In genomic region chr14:49584981-49585640, GRCh38 we compare ENCODE assay signal across 8 cellular contexts. TPM values are rescaled to one million over a fixed set of nuclear protein-coding genes. Genes with fewer than 3 reads are reported as not detected.
DNase-seq lines count a peak whose midpoint lies in the region; ATAC-seq, FAIRE-seq and TF ChIP-seq lines count a peak whose summit lies in the region.
"Not testable (repeated sequence)": the region's sequence is repeated elsewhere in the genome, so short reads cannot be mapped to it uniquely, and the experiment has no call there.

No MANE protein-coding gene starts in this region.

- H3K27ac ChIP-seq in ACC112 (ENCODE audit: low read depth, low read length) (peak overlapping the region; percentile 62), PC-3 (ENCODE audit: low read length) (peak overlapping the region; percentile 59; the same call in 1 of the 2 replicates), cardiac muscle cell (peak overlapping the region; percentile 91), smooth muscle cell (ENCODE audit: low read depth) (peak overlapping the region; percentile 80)

- peaks cover 31% of the 10 kb centered on the region for H3K36me3 ChIP-seq in ACC112 (ENCODE audit: insufficient read depth, low read length)
- H3K36me3 ChIP-seq in H7 (replicated peaks; ENCODE audit: control insufficient read depth, insufficient read depth, low read length): peaks cover 16% of the 10 kb centered on the region
- H3K36me3 ChIP-seq in PC-3 (ENCODE audit: low read depth, low read length): peaks cover 35% of the 10 kb centered on the region
- not testable (repeated sequence) for H3K36me3 ChIP-seq in bronchial epithelial cell (ENCODE audit: control insufficient read depth, insufficient read depth, low read length); cardiac muscle cell; mucosa of stomach (ENCODE audit: control insufficient read depth, insufficient read depth, low read length); smooth muscle cell (ENCODE audit: low read depth)

- not testable (repeated sequence) for H3K9me3 ChIP-seq in PC-3 (ENCODE audit: low read length); cardiac muscle cell (ENCODE audit: low read depth); mucosa of stomach (ENCODE audit: control insufficient read depth, low read length); smooth muscle cell (replicated peaks; ENCODE audit: low read depth)

- not testable (repeated sequence) for H2AFZ ChIP-seq in ACC112 (ENCODE audit: low read length, unreplicated experiment); PC-3 (ENCODE audit: low read length); smooth muscle cell (ENCODE audit: low read depth)

- peaks cover 57% of the 10 kb centered on the region for H3K36me3 Mint-ChIP-seq in activated CD8-positive, alpha-beta T cell treated with anti-CD3 and anti-CD28 coated beads, Interleukin-2, amount 10 ng/mL, durations not matched to agents 7 days and 5 days (ENCODE audit: low read depth)

- H3K4me3 ChIP-seq in ACC112 (ENCODE audit: low read depth, low read length) (peak overlapping the region; percentile 88), H7 (ENCODE audit: insufficient read depth, low read depth, low read length) (peak overlapping the region; percentile 84), PC-3 (ENCODE audit: low read length) (peak overlapping the region; percentile 93), bronchial epithelial cell (ENCODE audit: low read depth, low read length) (peak overlapping the region; percentile 74), cardiac muscle cell (peak overlapping the region; percentile 84), mucosa of stomach (ENCODE audit: low read length) (peak overlapping the region; percentile 96), smooth muscle cell (peak overlapping the region; percentile 80)

- H3K4me2 ChIP-seq in PC-3 (ENCODE audit: low read length) (peak overlapping the region; percentile 84), smooth muscle cell (peak overlapping the region; percentile 91)

- H3K4me3 Mint-ChIP-seq in activated CD8-positive, alpha-beta T cell treated with anti-CD3 and anti-CD28 coated beads, Interleukin-2, amount 10 ng/mL, durations not matched to agents 7 days and 5 days: peak overlapping the region; percentile 81

- H3K9me3 Mint-ChIP-seq in activated CD8-positive, alpha-beta T cell treated with anti-CD3 and anti-CD28 coated beads, Interleukin-2, amount 10 ng/mL, durations not matched to agents 7 days and 5 days (ENCODE audit: insufficient read depth): not testable (repeated sequence)

- not testable (repeated sequence) for ATAC-seq in PC-3; activated CD8-positive, alpha-beta T cell treated with anti-CD3 and anti-CD28 coated beads, Interleukin-2, amount 10 ng/mL, durations not matched to agents 7 days and 5 days

- POLR2A ChIA-PET in PC-3 (lab: Charles Lee; ENCODE audit: unreplicated experiment): interaction anchor here (0.6 kb wide), 2 partner anchors 74 to 134 kb away, joined by 3 to 8 read pairs; no protein-coding TSS in a partner anchor
- POLR2A ChIA-PET in activated CD8-positive, alpha-beta T cell treated with anti-CD3 and anti-CD28 coated beads, Interleukin-2, amount 10 ng/mL, durations not matched to agents 7 days and 5 days (lab: Charles Lee): interaction anchor here (0.5 to 5.0 kb wide), 8 partner anchors 8 to 267 kb away, joined by 3 to 112 read pairs (median 6); partner anchors contain the start of genes DNAAF2, LRR1, MGAT2 and NEMF

- BruUV-seq in PC-3 (replicated peaks; lab: Mats Ljungman, UMichigan): not testable (repeated sequence)

- TF ChIP-seq CTCF in PC-3 (conservative IDR thresholded peaks at IDR 0.05; ENCODE audit: low read depth, low read length); bronchial epithelial cell (IDR thresholded peaks at IDR 0.05; ENCODE audit: insufficient read depth, low read length, severe bottlenecking); cardiac muscle cell (IDR thresholded peaks at IDR 0.05; ENCODE audit: low read depth, low read length); smooth muscle cell (IDR thresholded peaks at IDR 0.05; ENCODE audit: borderline replicate concordance, insufficient read depth, poor library complexity, severe bottlenecking): not testable (repeated sequence)

- H3K27ac Mint-ChIP-seq in activated CD8-positive, alpha-beta T cell treated with anti-CD3 and anti-CD28 coated beads, Interleukin-2, amount 10 ng/mL, durations not matched to agents 7 days and 5 days: peak overlapping the region; percentile 99

- H3K4me1 ChIP-seq in ACC112 (ENCODE audit: control insufficient read depth, insufficient read depth, low read length, unreplicated experiment) (peaks cover 22% of the 10 kb centered on the region), PC-3 (ENCODE audit: insufficient read depth, low read length) (peaks cover 20% of the 10 kb centered on the region), cardiac muscle cell (ENCODE audit: low read depth) (peaks cover 12% of the 10 kb centered on the region), mucosa of stomach (ENCODE audit: control insufficient read depth, insufficient read depth, low read length) (peaks cover 15% of the 10 kb centered on the region), smooth muscle cell (ENCODE audit: low read depth) (peaks cover 14% of the 10 kb centered on the region)

- 2% methylated on average over 32 of the region's 32 CpGs for whole genome bisulfite sequencing in smooth muscle cell (ENCODE audit: low lambda C conversion rate)

- H3K9me2 ChIP-seq in PC-3 (replicated peaks; ENCODE audit: low read length): not testable (repeated sequence)

- H3K9ac ChIP-seq in PC-3 (ENCODE audit: low read length) (peak overlapping the region; percentile 97), mucosa of stomach (ENCODE audit: low read length) (peak overlapping the region; percentile 97), smooth muscle cell (ENCODE audit: low read depth) (peak overlapping the region; percentile 87)

- H3K27me3 ChIP-seq in ACC112 (ENCODE audit: insufficient read depth, low read length); H7 (ENCODE audit: control insufficient read depth, insufficient read depth, low read length); PC-3 (ENCODE audit: low read length); bronchial epithelial cell (ENCODE audit: control insufficient read depth, insufficient read depth, low read length); cardiac muscle cell; mucosa of stomach (ENCODE audit: control insufficient read depth, insufficient read depth, low read length); smooth muscle cell (ENCODE audit: low read depth): not testable (repeated sequence)

- H3K4me1 Mint-ChIP-seq in activated CD8-positive, alpha-beta T cell treated with anti-CD3 and anti-CD28 coated beads, Interleukin-2, amount 10 ng/mL, durations not matched to agents 7 days and 5 days (ENCODE audit: low read depth): peaks cover 41% of the 10 kb centered on the region

- FAIRE-seq in bronchial epithelial cell (lab: Jason Lieb, UNC): not testable (repeated sequence)

- peaks cover 41% of the 10 kb centered on the region for H4K20me1 ChIP-seq in PC-3 (ENCODE audit: low read length)
- peaks cover 55% of the 10 kb centered on the region for H4K20me1 ChIP-seq in smooth muscle cell (ENCODE audit: low read depth)

- intact Hi-C loops in PC-3 (cut with micrococcal nuclease): loop anchor here (1.0 kb wide), 1 partner anchor 182 kb away; no protein-coding TSS in a partner anchor

- CTCF ChIA-PET in PC-3 (lab: Charles Lee): not testable (repeated sequence)
- CTCF ChIA-PET in activated CD8-positive, alpha-beta T cell treated with anti-CD3 and anti-CD28 coated beads, Interleukin-2, amount 10 ng/mL, durations not matched to agents 7 days and 5 days (lab: Charles Lee): interaction anchor here (0.6 to 4.0 kb wide), 6 partner anchors 10 to 1236 kb away, joined by 3 to 45 read pairs (median 15); partner anchors contain the start of genes DNAAF2, LRR1, MGAT2 and RPL36AL

- peaks cover 55% of the 10 kb centered on the region for H3K79me2 ChIP-seq in ACC112 (ENCODE audit: control insufficient read depth, insufficient read depth, low read length, unreplicated experiment)
- H3K79me2 ChIP-seq in PC-3 (ENCODE audit: low read length): peaks cover 55% of the 10 kb centered on the region
- H3K79me2 ChIP-seq in smooth muscle cell (ENCODE audit: low read depth): peaks cover 55% of the 10 kb centered on the region

- DNase-seq in H7; PC-3; bronchial epithelial cell (ENCODE audit: low read depth); smooth muscle cell (lab: John Stamatoyannopoulos, UW; ENCODE audit: unreplicated experiment): not testable (repeated sequence)
- DNase-seq in activated CD8-positive, alpha-beta T cell treated with anti-CD3 and anti-CD28 coated beads, Interleukin-2, amount 10 ng/mL, durations not matched to agents 7 days and 5 days: peak; percentile 31
- peak in 1 of 2 donors; percentile 37 for DNase-seq in cardiac muscle cell (ENCODE audit: low read depth in 1 of 2, low spot score in 1 of 2)

- H3K27me3 Mint-ChIP-seq in activated CD8-positive, alpha-beta T cell treated with anti-CD3 and anti-CD28 coated beads, Interleukin-2, amount 10 ng/mL, durations not matched to agents 7 days and 5 days (ENCODE audit: low read depth): not testable (repeated sequence)

- peaks cover 16% of the 10 kb centered on the region for H3F3A ChIP-seq in PC-3 (ENCODE audit: low read length, unreplicated experiment)
- H3F3A ChIP-seq in smooth muscle cell (ENCODE audit: low read depth): not testable (repeated sequence)

RNA-seq across cellular contexts. Expression of gene RPS29, which starts 1.1 kb away (rescaled TPM):
- total RNA-seq in H7 (2014; rRNA removed; shearing (Covaris generic)): 4,430 and 8,199 TPM in 2 replicates
- total RNA-seq in PC-3 (2014; rRNA removed) (1,420 and 1,912 TPM in 2 replicates), bronchial epithelial cell (1,155 and 1,758 TPM in 2 replicates), cardiac muscle cell (498 and 2,037 TPM in 2 replicates), smooth muscle cell (6,053 and 7,688 TPM in 2 replicates)
- total RNA-seq in activated CD8-positive, alpha-beta T cell treated with anti-CD3 and anti-CD28 coated beads, Interleukin-2, amount 10 ng/mL, durations not matched to agents 7 days and 5 days: 1,000 to 10,000 TPM; 1,224 to 1,602 TPM
- polyA plus RNA-seq in cardiac muscle cell (1,089 and 1,188 TPM in 2 replicates), smooth muscle cell (1,151 and 1,263 TPM in 2 replicates)

RNA-seq across cellular contexts. Expression of gene LRR1, which starts 13.6 kb away (rescaled TPM):
- 40.2 and 47.9 TPM in 2 replicates for total RNA-seq in H7 (2014; rRNA removed; shearing (Covaris generic))
- 46.9 and 53.0 TPM in 2 replicates for total RNA-seq in PC-3 (2014; rRNA removed)
- total RNA-seq in activated CD8-positive, alpha-beta T cell treated with anti-CD3 and anti-CD28 coated beads, Interleukin-2, amount 10 ng/mL, durations not matched to agents 7 days and 5 days: 10 to 100 TPM; 63.1 to 65.0 TPM
- total RNA-seq in bronchial epithelial cell: 7.1 and 12.3 TPM in 2 replicates
- 10.0 and 11.2 TPM in 2 replicates for total RNA-seq in cardiac muscle cell
- polyA plus RNA-seq in cardiac muscle cell: 22.8 and 29.5 TPM in 2 replicates
- total RNA-seq in smooth muscle cell: 12.9 and 18.7 TPM in 2 replicates
- 14.7 and 15.7 TPM in 2 replicates for polyA plus RNA-seq in smooth muscle cell

RNA-seq across cellular contexts. Expression of gene RPL36AL, which starts 35.3 kb away (rescaled TPM):
- 145 and 167 TPM in 2 replicates for total RNA-seq in H7 (2014; rRNA removed; shearing (Covaris generic))
- total RNA-seq in PC-3 (2014; rRNA removed) (408 and 411 TPM in 2 replicates), bronchial epithelial cell (337 and 345 TPM in 2 replicates), cardiac muscle cell (165 and 197 TPM in 2 replicates), smooth muscle cell (197 and 228 TPM in 2 replicates)
- 100 to 1,000 TPM; 229 to 241 TPM for total RNA-seq in activated CD8-positive, alpha-beta T cell treated with anti-CD3 and anti-CD28 coated beads, Interleukin-2, amount 10 ng/mL, durations not matched to agents 7 days and 5 days
- polyA plus RNA-seq in cardiac muscle cell (185 and 208 TPM in 2 replicates), smooth muscle cell (279 and 292 TPM in 2 replicates)

RNA-seq across cellular contexts. Expression of gene MGAT2, which starts 35.5 kb away (rescaled TPM):
- total RNA-seq in H7 (2014; rRNA removed; shearing (Covaris generic)): 29.4 and 35.9 TPM in 2 replicates
- total RNA-seq in PC-3 (2014; rRNA removed) (39.5 and 51.4 TPM in 2 replicates), bronchial epithelial cell (32.5 and 45.0 TPM in 2 replicates), cardiac muscle cell (45.3 and 48.5 TPM in 2 replicates), smooth muscle cell (48.9 and 50.9 TPM in 2 replicates)
- 10 to 100 TPM; 55.1 to 57.4 TPM for total RNA-seq in activated CD8-positive, alpha-beta T cell treated with anti-CD3 and anti-CD28 coated beads, Interleukin-2, amount 10 ng/mL, durations not matched to agents 7 days and 5 days
- polyA plus RNA-seq in cardiac muscle cell (35.2 and 35.9 TPM in 2 replicates), smooth muscle cell (35.6 and 41.0 TPM in 2 replicates)

RNA-seq across cellular contexts. Expression of gene DNAAF2, which starts 49.9 kb away (rescaled TPM):
- total RNA-seq in H7 (2014; rRNA removed; shearing (Covaris generic)): 28.2 and 28.9 TPM in 2 replicates
- total RNA-seq in PC-3 (2014; rRNA removed) (23.2 and 31.3 TPM in 2 replicates), bronchial epithelial cell (8.3 and 10.8 TPM in 2 replicates), cardiac muscle cell (28.0 and 28.9 TPM in 2 replicates), smooth muscle cell (12.0 and 14.0 TPM in 2 replicates)
- 10 to 100 TPM in 1 of 2 experiments, 1 to 10 TPM in 1; 9.3 to 10.2 TPM for total RNA-seq in activated CD8-positive, alpha-beta T cell treated with anti-CD3 and anti-CD28 coated beads, Interleukin-2, amount 10 ng/mL, durations not matched to agents 7 days and 5 days
- polyA plus RNA-seq in cardiac muscle cell (26.0 and 34.9 TPM in 2 replicates), smooth muscle cell (10.4 and 11.3 TPM in 2 replicates)
